In genomic region chr7:121578669-121579068, GRCh38 we compare ENCODE assay signal across 22 cellular contexts.
DNase-seq lines count a peak whose midpoint lies in the region; ATAC-seq, FAIRE-seq and TF ChIP-seq lines count a peak whose summit lies in the region.
"Had no signal": no experiment of that assay in that cellular context is flagged by ENCODE, and none has a peak within 500 bp of the region (broad histone marks: within the 10 kb centered on the region; RNA-seq: fewer than 3 reads in every experiment).

No MANE protein-coding gene starts in this region.

- no peak overlapping the region for H3K27ac ChIP-seq in HepG2 (ENCODE audit: extremely low read length, insufficient read depth, low read length)
- H3K27ac ChIP-seq in right lobe of liver: no peak overlapping the region
- no peak overlapping the region for H3K27ac ChIP-seq in GM12878 (ENCODE audit: control insufficient read depth, insufficient read depth)
- no peak overlapping the region for H3K27ac ChIP-seq in brain microvascular endothelial cell
- H3K27ac ChIP-seq: 22Rv1; A549; BLaER1 treated with 17β-estradiol and CSF1 and Interleukin-3, amounts not matched to agents 10 nM and 100 nM; C4-2B had no signal

- H3K9ac ChIP-seq in HepG2 (ENCODE audit: insufficient read depth, low read depth, low read length): no peak overlapping the region
- no peak overlapping the region for H3K9ac ChIP-seq in GM12878 (ENCODE audit: control insufficient read depth, insufficient read depth, low read length)
- H3K9ac ChIP-seq: BLaER1 treated with 17β-estradiol and CSF1 and Interleukin-3, amounts not matched to agents 10 nM and 100 nM had no signal

- H4K20me1 ChIP-seq in HepG2 (ENCODE audit: insufficient read depth, low read length): no peaks in the 10 kb centered on the region
- no peaks in the 10 kb centered on the region; the same call in 1 of the 2 replicates for H4K20me1 ChIP-seq in GM12878 (ENCODE audit: control insufficient read depth, insufficient read depth)
- H4K20me1 ChIP-seq: BLaER1 treated with 17β-estradiol and CSF1 and Interleukin-3, amounts not matched to agents 10 nM and 100 nM had no signal

- TF ChIP-seq EP300 in HepG2 (IDR thresholded peaks at IDR 0.05; ENCODE audit: low read depth in 2 of 2, low read length in 2 of 2) (no peak), HepG2 (CRISPR knock-in tag; IDR thresholded peaks at IDR 0.05; ENCODE audit: borderline replicate concordance) (no peak), GM12878 (IDR thresholded peaks at IDR 0.05; ENCODE audit: borderline replicate concordance in 1 of 2, control insufficient read depth in 1 of 2, low read depth in 2 of 2, low read length in 2 of 2) (no peak)

- TF ChIP-seq CTCF in HepG2 (CRISPR knock-in tag; IDR thresholded peaks at IDR 0.05) (no peak), right lobe of liver (IDR thresholded peaks at IDR 0.05) (no peak), GM12878 (IDR thresholded peaks at IDR 0.05 in 2 of 3, conservative IDR thresholded peaks at IDR 0.05 in 1 of 3; ENCODE audit: control insufficient read depth in 2 of 3, extremely low read depth in 1 of 3, insufficient read depth in 1 of 3, low read depth in 3 of 3, low read length in 3 of 3) (no peak), brain microvascular endothelial cell (IDR thresholded peaks at IDR 0.05; ENCODE audit: low read depth, low read length, missing control alignments) (no peak)

- 0 out of 5 replicates have a peak, but pooled peaks cover 0 to 4% of the 10 kb centered on the region in 2 experiments for H3K27me3 ChIP-seq in HepG2 (ENCODE audit: control insufficient read depth in 1 of 2, insufficient read depth in 2 of 2, low read length in 2 of 2)
- no peaks in the 10 kb centered on the region for H3K27me3 ChIP-seq in right lobe of liver
- H3K27me3 ChIP-seq in GM12878 (replicated peaks in 1 of 2; ENCODE audit: control insufficient read depth in 2 of 2, insufficient read depth in 2 of 2, low read length in 1 of 2): peaks cover 0 to 4% of the 10 kb centered on the region in 2 experiments; a peak in 1 of 4 replicates
- no peaks in the 10 kb centered on the region for H3K27me3 ChIP-seq in brain microvascular endothelial cell (replicated peaks)
- H3K27me3 ChIP-seq: BLaER1 treated with 17β-estradiol and CSF1 and Interleukin-3, amounts not matched to agents 10 nM and 100 nM had no signal

- H3K4me2 ChIP-seq in HepG2 (ENCODE audit: low read depth, low read length) (no peak overlapping the region), GM12878 (ENCODE audit: control insufficient read depth, insufficient read depth) (no peak overlapping the region)
- H3K4me2 ChIP-seq: A549; BLaER1 treated with 17β-estradiol and CSF1 and Interleukin-3, amounts not matched to agents 10 nM and 100 nM had no signal

- no peak for DNase-seq in HepG2 (ENCODE audit: low spot score)
- no peak for DNase-seq in right lobe of liver
- peak; percentile 56 for DNase-seq in NCI-H2227 (lab: John Stamatoyannopoulos, UW; ENCODE audit: unreplicated experiment)
- no peak for DNase-seq in GM12878 (ENCODE audit: low read depth, low spot score)
- no peak for DNase-seq in brain microvascular endothelial cell
- DNase-seq: AML-193; Caco-2; Calu3; CD4-positive, alpha-beta T cell; CD8-positive, alpha-beta T cell; DMS79 treated with DMSO at 0.1 percent for 48 hours; GF-D8 had no signal

- POLR2A ChIA-PET in HepG2 (lab: Yijun Ruan, JAX): no interaction called here
- POLR2A ChIA-PET in GM12878 (lab: Charles Lee): no interaction called here

- H2AFZ ChIP-seq in HepG2 (ENCODE audit: low read length) (no peak overlapping the region), GM12878 (ENCODE audit: control insufficient read depth, low read depth, low read length) (no peak overlapping the region)

- TF ChIP-seq RAD21 in HepG2 (CRISPR knock-in tag; IDR thresholded peaks at IDR 0.05) (no peak), GM12878 (IDR thresholded peaks at IDR 0.05; ENCODE audit: insufficient read depth, low read depth, low read length) (no peak)

- intact Hi-C loops in HepG2 (cut with micrococcal nuclease; ENCODE audit: unreplicated experiment) (no loop called here), right lobe of liver (cut with DNase I) (no loop called here), GM12878 (cut with micrococcal nuclease; ENCODE audit: unreplicated experiment) (no loop called here)

- WGBS in HepG2 (ENCODE audit: low lambda C conversion rate): 3% methylated on average over 3 of the region's 3 CpGs
- 56% methylated on average over 3 of the region's 3 CpGs for WGBS in right lobe of liver (ENCODE audit: insufficient coverage, low coverage, low lambda C conversion rate, missing lambda C conversion rate)
- 15% methylated on average over 3 of the region's 3 CpGs for WGBS in GM12878 (ENCODE audit: insufficient coverage, insufficient replicate concordance, low lambda C conversion rate, missing lambda C conversion rate)

- CTCF ChIA-PET in HepG2 (lab: Yijun Ruan, JAX; ENCODE audit: low intra/inter-chr PET ratio, low total read pairs) (no interaction called here), GM12878 (lab: Yijun Ruan, JAX) (interaction anchor here (0.6 kb wide), 1 partner anchor 170 kb away, joined by 3 read pairs; no protein-coding TSS in a partner anchor)

- ATAC-seq in HepG2: no peak
- ATAC-seq in right lobe of liver: no peak
- no peak for ATAC-seq in GM12878
- ATAC-seq in GM18502 (IDR thresholded peaks at IDR 0.05; ENCODE audit: poor library complexity, unreplicated experiment): no peak
- no peak for ATAC-seq in GM19324 (IDR thresholded peaks at IDR 0.05; ENCODE audit: low FRiP score, unreplicated experiment)
- ATAC-seq: A549; CD8-positive, alpha-beta T cell had no signal

- no peak for TF ChIP-seq POLR2A in HepG2 (IDR thresholded peaks at IDR 0.05; ENCODE audit: insufficient read depth in 1 of 2, low read depth in 2 of 2, low read length in 2 of 2)
- TF ChIP-seq POLR2A in right lobe of liver (IDR thresholded peaks at IDR 0.05): no peak
- TF ChIP-seq POLR2A in GM12878 (IDR thresholded peaks at IDR 0.05; ENCODE audit: low read depth, low read length): no peak

- H3K79me2 ChIP-seq in HepG2 (ENCODE audit: insufficient read depth, low read length) (no peaks in the 10 kb centered on the region), GM12878 (ENCODE audit: control insufficient read depth, insufficient read depth, low read length) (no peaks in the 10 kb centered on the region)

- H3K4me3 ChIP-seq in HepG2 (replicated peaks in 1 of 3; ENCODE audit: insufficient read depth in 1 of 3, low read depth in 2 of 3, low read length in 3 of 3): no peak overlapping the region
- no peak overlapping the region for H3K4me3 ChIP-seq in right lobe of liver
- H3K4me3 ChIP-seq in GM12878: no peak overlapping the region
- H3K4me3 ChIP-seq in brain microvascular endothelial cell (ENCODE audit: low read depth, low read length): no peak overlapping the region
- H3K4me3 ChIP-seq: A549; BLaER1 treated with 17β-estradiol and CSF1 and Interleukin-3, amounts not matched to agents 10 nM and 100 nM had no signal

- RAD21 ChIA-PET in GM12878 (lab: Charles Lee; ENCODE audit: unreplicated experiment): no interaction called here

- H3K4me1 ChIP-seq in HepG2 (ENCODE audit: insufficient read depth, low read length) (no peaks in the 10 kb centered on the region), right lobe of liver (peaks cover 0 to 5% (median 0%) of the 10 kb centered on the region in 4 donors), GM12878 (ENCODE audit: control insufficient read depth, insufficient read depth, low read length) (no peaks in the 10 kb centered on the region)
- H3K4me1 ChIP-seq: A549; BLaER1 treated with 17β-estradiol and CSF1 and Interleukin-3, amounts not matched to agents 10 nM and 100 nM; Caco-2 had no signal

- in situ Hi-C loops in HepG2 (cut with HindIII; ENCODE audit: extremely low pct_ligation_motif_present, low pct_unique_long_range_greater_than_20kb): no loop called here
- in situ Hi-C loops in GM12878 (cut with MboI): no loop called here
- in situ Hi-C loops in brain microvascular endothelial cell (cut with HindIII; ENCODE audit: low pct_ligation_motif_present, low sequenced_read_pairs): no loop called here

- FAIRE-seq in HepG2 (lab: Jason Lieb, UNC): no peak
- peak; percentile 66 for FAIRE-seq in GM12878 (lab: Jason Lieb, UNC)
- FAIRE-seq: A549, D721Med, G401.6, GM12892, GM19239 had no signal

- BruUV-seq in HepG2 (replicated peaks; lab: Mats Ljungman, UMichigan): no TSS peak
- no TSS peak for BruUV-seq in GM12878 (replicated peaks; lab: Mats Ljungman, UMichigan)

- H3K9me3 ChIP-seq in HepG2 (ENCODE audit: low read length) (no peaks in the 10 kb centered on the region), right lobe of liver (no peaks in the 10 kb centered on the region), GM12878 (replicated peaks; ENCODE audit: control insufficient read depth, insufficient read depth, low read length) (no peaks in the 10 kb centered on the region)
- H3K9me3 ChIP-seq: A549; BLaER1 treated with 17β-estradiol and CSF1 and Interleukin-3, amounts not matched to agents 10 nM and 100 nM; Caco-2 had no signal

- SMC1A ChIA-PET in GM12878 (lab: Charles Lee; ENCODE audit: uncharacterized antibody, unreplicated experiment): interaction anchor here (1.6 kb wide), 1 partner anchor 416 kb away, joined by 4 read pairs; no protein-coding TSS in a partner anchor

- no peaks in the 10 kb centered on the region for H3K36me3 ChIP-seq in HepG2 (replicated peaks in 1 of 2; ENCODE audit: control insufficient read depth in 1 of 2, insufficient read depth in 2 of 2, low read length in 2 of 2)
- H3K36me3 ChIP-seq in right lobe of liver: no peaks in the 10 kb centered on the region
- H3K36me3 ChIP-seq in GM12878 (ENCODE audit: control insufficient read depth in 2 of 2, insufficient read depth in 2 of 2, low read length in 1 of 2): no peaks in the 10 kb centered on the region
- H3K36me3 ChIP-seq in brain microvascular endothelial cell (replicated peaks): no peaks in the 10 kb centered on the region
- H3K36me3 ChIP-seq: BLaER1 treated with 17β-estradiol and CSF1 and Interleukin-3, amounts not matched to agents 10 nM and 100 nM had no signal

TF ChIP-seq in HepG2, 621 proteins besides CTCF, POLR2A, EP300 and RAD21 (continues in another document):
- TF ChIP-seq GTF2F1 (IDR thresholded peaks at IDR 0.05; ENCODE audit: low read length) (no peak), NR0B2 (CRISPR knock-in tag; IDR thresholded peaks at IDR 0.05) (no peak)

TF ChIP-seq in GM12878, 131 proteins besides CTCF, POLR2A, EP300 and RAD21 (continues in another document):
- TF ChIP-seq CREM (IDR thresholded peaks at IDR 0.05; ENCODE audit: low read depth) (no peak), USF2 (IDR thresholded peaks at IDR 0.05; ENCODE audit: borderline replicate concordance, low read depth, low read length) (no peak)
